In the genomic region with DNA sequence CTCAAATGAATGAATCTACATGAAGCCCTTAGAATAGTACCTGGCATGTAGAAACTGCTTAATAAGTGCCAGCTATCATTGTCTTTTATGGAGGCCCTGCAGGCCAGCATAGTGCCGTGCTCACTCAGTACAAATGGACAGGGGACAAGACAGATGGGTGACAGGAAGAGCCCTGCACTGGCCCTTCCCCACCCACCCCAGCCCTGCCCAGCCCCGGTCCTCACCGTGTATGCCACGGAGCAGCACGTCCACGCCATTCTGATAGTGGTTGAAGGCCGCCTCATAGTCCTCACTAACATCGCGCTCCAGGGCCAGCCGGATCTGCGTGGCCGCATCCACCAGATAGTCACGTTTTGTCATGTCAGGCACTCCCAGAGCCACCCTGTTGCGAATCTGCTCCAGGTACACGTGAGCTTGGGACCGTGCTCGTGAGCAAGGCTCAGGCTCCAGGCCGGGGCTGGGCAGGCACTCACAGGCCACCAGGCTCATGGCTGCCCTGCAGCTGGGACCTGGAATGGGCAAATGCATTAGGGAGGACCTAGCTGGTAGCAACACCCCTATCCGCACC, we compare ENCODE assay signal across 40 cellular contexts. TPM values are rescaled to one million over a fixed set of nuclear protein-coding genes. Genes with fewer than 3 reads are reported as not detected.
"Had no signal": no experiment of that assay in that cellular context is flagged by ENCODE, and none has a peak within 500 bp of the region (broad histone marks: within the 10 kb centered on the region; RNA-seq: fewer than 3 reads in every experiment).

No MANE protein-coding gene starts in this region.

- H3K4me3 ChIP-seq: adrenal gland, body of pancreas, breast epithelium, cardiac muscle cell, colonic mucosa, esophagus muscularis mucosa, gastrocnemius medialis, heart right ventricle, hepatocyte had no signal

- H3K36me3 Mint-ChIP-seq: activated CD4-positive, alpha-beta memory T cell treated with anti-CD3 and anti-CD28 coated beads for 36 hours; activated CD8-positive, alpha-beta memory T cell treated with anti-CD3 and anti-CD28 coated beads, Interleukin-2, amount 10 ng/mL, durations not matched to agents 7 days and 5 days; activated naive CD4-positive, alpha-beta T cell treated with anti-CD3 and anti-CD28 coated beads, Interleukin-2, amount 50 U/mL, for 24 hours; activated naive CD8-positive, alpha-beta T cell treated with anti-CD3 and anti-CD28 coated beads for 36 hours; WTC11 had no signal

- H3K4me3 Mint-ChIP-seq: activated CD8-positive, alpha-beta memory T cell treated with anti-CD3 and anti-CD28 coated beads, Interleukin-2, amount 10 ng/mL, durations not matched to agents 7 days and 5 days; activated CD8-positive, alpha-beta T cell treated with anti-CD3 and anti-CD28 coated beads, Interleukin-2, amount 10 ng/mL, durations not matched to agents 7 days and 5 days; activated naive CD4-positive, alpha-beta T cell treated with anti-CD3 and anti-CD28 coated beads for 36 hours; activated naive CD8-positive, alpha-beta T cell treated with anti-CD3 and anti-CD28 coated beads for 36 hours; dendritic cell treated with granulocyte-macrophage colony-stimulating factor and Interleukin-4, amounts not matched to agents 40 ng/mL and 50 ng/mL, for 4 days; T-helper 17 cell had no signal

- H3K9me3 Mint-ChIP-seq: activated CD4-positive, alpha-beta memory T cell treated with anti-CD3 and anti-CD28 coated beads for 36 hours; activated naive CD4-positive, alpha-beta T cell treated with anti-CD3 and anti-CD28 coated beads for 36 hours; activated naive CD4-positive, alpha-beta T cell treated with anti-CD3 and anti-CD28 coated beads, Interleukin-2, amount 50 U/mL, for 24 hours; activated naive CD8-positive, alpha-beta T cell treated with anti-CD3 and anti-CD28 coated beads for 36 hours; activated naive CD8-positive, alpha-beta T cell treated with anti-CD3 and anti-CD28 coated beads, Interleukin-2, amount 50 U/mL, for 24 hours; activated T-helper 1 cell treated with anti-CD3 and anti-CD28 coated beads, Interleukin-12 subunit alpha, Interleukin-12 subunit beta, Interleukin-2, Interleukin-4 antibody, amounts not matched to agents 30 ng/mL and 10 ng/mL and 1 ng/mL, durations not matched to agents 14 hours and 24 hours and 36 hours; activated T-helper 2 cell treated with anti-CD3 and anti-CD28 coated beads, Interferon-gamma antibody, Interleukin-2, Interleukin-4, amounts not matched to agents 10 μg/mL and 5 μg/mL and 100 μg/mL, durations not matched to agents 14 hours and 24 hours and 36 hours; dendritic cell treated with granulocyte-macrophage colony-stimulating factor and Interleukin-4, amounts not matched to agents 40 ng/mL and 50 ng/mL, for 4 days; endodermal cell; T-helper 2 cell treated with Interferon-gamma antibody and Interleukin-4, amounts not matched to agents 5 μg/mL and 100 μg/mL, for 36 hours; WTC11 had no signal

- H3K27ac ChIP-seq: adrenal gland, body of pancreas, breast epithelium, cardiac muscle cell, colonic mucosa, esophagus muscularis mucosa, foreskin keratinocyte, gastrocnemius medialis, heart right ventricle, hepatocyte had no signal

- H2AFZ ChIP-seq: hepatocyte had no signal

- H3K4me1 ChIP-seq: foreskin keratinocyte had no signal

- DNase-seq: activated CD4-positive, alpha-beta memory T cell treated with anti-CD3 and anti-CD28 coated beads for 36 hours; activated CD4-positive, alpha-beta T cell treated with anti-CD3 and anti-CD28 coated beads for 1 hour; activated CD4-positive, alpha-beta T cell treated with anti-CD3 and anti-CD28 coated beads for 4 hours; activated CD4-positive, alpha-beta T cell treated with anti-CD3 and anti-CD28 coated beads, Interleukin-2, amount 50 U/mL, for 1 hour; activated CD8-positive, alpha-beta memory T cell treated with anti-CD3 and anti-CD28 coated beads, Interleukin-2, amount 10 ng/mL, durations not matched to agents 7 days and 5 days; activated CD8-positive, alpha-beta memory T cell treated with anti-CD3 and anti-CD28 coated beads, Interleukin-2, amount 50 U/mL, for 4 hours; activated CD8-positive, alpha-beta T cell treated with anti-CD3 and anti-CD28 coated beads, Interleukin-2, amount 10 ng/mL, durations not matched to agents 7 days and 5 days; activated effector memory CD4-positive, alpha-beta T cell treated with anti-CD3 and anti-CD28 coated beads, Interleukin-2, amount 50 U/mL, for 16 hours; activated naive CD4-positive, alpha-beta T cell treated with anti-CD3 and anti-CD28 coated beads for 36 hours; activated naive CD8-positive, alpha-beta T cell treated with anti-CD3 and anti-CD28 coated beads for 36 hours; activated naive CD8-positive, alpha-beta T cell treated with anti-CD3 and anti-CD28 coated beads, Interleukin-2, amount 50 U/mL, for 24 hours; activated T-cell treated with anti-CD3 and anti-CD28 coated beads, Interleukin-2, amount 50 U/mL, for 1 hour; activated T-cell treated with anti-CD3 and anti-CD28 coated beads, Interleukin-2, amount 50 U/mL, for 48 hours; adrenal gland; amygdala; body of pancreas; central memory CD4-positive, alpha-beta T cell; cerebellar nuclear complex; colonic mucosa; dorsolateral prefrontal cortex; effector memory CD4-positive, alpha-beta T cell; endodermal cell; erythroblast; foreskin keratinocyte; gastrocnemius medialis; heart right ventricle; T-helper 1 cell; T-helper 17 cell; T1000 had no signal

- H3K79me2 ChIP-seq: hepatocyte had no signal

- H3K27me3 ChIP-seq: adrenal gland, body of pancreas, breast epithelium, colonic mucosa, dorsolateral prefrontal cortex, esophagus muscularis mucosa, foreskin keratinocyte, gastrocnemius medialis had no signal

- H3K27ac Mint-ChIP-seq: activated CD4-positive, alpha-beta memory T cell treated with anti-CD3 and anti-CD28 coated beads for 36 hours; activated CD8-positive, alpha-beta memory T cell treated with anti-CD3 and anti-CD28 coated beads, Interleukin-2, amount 10 ng/mL, durations not matched to agents 7 days and 5 days; activated CD8-positive, alpha-beta T cell treated with anti-CD3 and anti-CD28 coated beads, Interleukin-2, amount 10 ng/mL, durations not matched to agents 7 days and 5 days; activated naive CD4-positive, alpha-beta T cell treated with anti-CD3 and anti-CD28 coated beads for 36 hours; activated naive CD8-positive, alpha-beta T cell treated with anti-CD3 and anti-CD28 coated beads for 36 hours; activated naive CD8-positive, alpha-beta T cell treated with anti-CD3 and anti-CD28 coated beads, Interleukin-2, amount 50 U/mL, for 24 hours; activated T-helper 1 cell treated with anti-CD3 and anti-CD28 coated beads, Interleukin-12 subunit alpha, Interleukin-12 subunit beta, Interleukin-2, Interleukin-4 antibody, amounts not matched to agents 30 ng/mL and 10 ng/mL and 1 ng/mL, durations not matched to agents 14 hours and 24 hours and 36 hours; activated T-helper 2 cell treated with anti-CD3 and anti-CD28 coated beads, Interferon-gamma antibody, Interleukin-2, Interleukin-4, amounts not matched to agents 10 μg/mL and 5 μg/mL and 100 μg/mL, durations not matched to agents 14 hours and 24 hours and 36 hours; endodermal cell; T-helper 17 cell; T-helper 2 cell treated with Interferon-gamma antibody and Interleukin-4, amounts not matched to agents 5 μg/mL and 100 μg/mL, for 36 hours; WTC11 had no signal

- H3K9me3 ChIP-seq: adrenal gland, body of pancreas, breast epithelium, colonic mucosa, esophagus muscularis mucosa, gastrocnemius medialis, heart right ventricle had no signal

- H3K4me2 ChIP-seq: hepatocyte had no signal

- H3K36me3 ChIP-seq: adrenal gland, breast epithelium, cardiac muscle cell, colonic mucosa, gastrocnemius medialis had no signal

- ATAC-seq: activated CD8-positive, alpha-beta memory T cell treated with anti-CD3 and anti-CD28 coated beads, Interleukin-2, amount 10 ng/mL, durations not matched to agents 7 days and 5 days; activated CD8-positive, alpha-beta T cell treated with anti-CD3 and anti-CD28 coated beads, Interleukin-2, amount 10 ng/mL, durations not matched to agents 7 days and 5 days; activated naive CD8-positive, alpha-beta T cell treated with anti-CD3 and anti-CD28 coated beads, Interleukin-2, amount 50 U/mL, for 24 hours; body of pancreas; foreskin keratinocyte; gastrocnemius medialis; heart right ventricle; T-helper 17 cell; WTC11 had no signal

- H3K27me3 Mint-ChIP-seq: activated naive CD4-positive, alpha-beta T cell treated with anti-CD3 and anti-CD28 coated beads, Interleukin-2, amount 50 U/mL, for 24 hours; activated naive CD8-positive, alpha-beta T cell treated with anti-CD3 and anti-CD28 coated beads for 36 hours had no signal

RNA-seq across cellular contexts. Expression of gene PGF, which starts 34.3 kb away (rescaled TPM):
- total RNA-seq: T-helper 17 cell had no signal

RNA-seq across cellular contexts. Expression of gene PROX2, which starts 45.2 kb away (rescaled TPM):
- total RNA-seq: activated T-helper 1 cell treated with anti-CD3 and anti-CD28 coated beads, Interleukin-12 subunit alpha, Interleukin-12 subunit beta, Interleukin-2, Interleukin-4 antibody, amounts not matched to agents 30 ng/mL and 10 ng/mL and 1 ng/mL, durations not matched to agents 14 hours and 24 hours and 36 hours; adrenal gland; aorta; breast epithelium; cardiac muscle cell; colonic mucosa; endodermal cell; esophagus muscularis mucosa; foreskin keratinocyte; gastrocnemius medialis; heart right ventricle; hepatocyte; T-helper 17 cell had no signal
